ENCODE assay signal across 9 cellular contexts in genomic region chr22:29385748-29386147, GRCh38. TPM values are rescaled to one million over a fixed set of nuclear protein-coding genes. Genes with fewer than 3 reads are reported as not detected.
A peak's percentile ranks its signal among the peaks of the same experiment; 100 is the strongest.
DNase-seq lines count a peak whose midpoint lies in the region; ATAC-seq and TF ChIP-seq lines count a peak whose summit lies in the region.
"Had no signal": no experiment of that assay in that cellular context is flagged by ENCODE, and none has a peak within 500 bp of the region (broad histone marks: within the 10 kb centered on the region; RNA-seq: fewer than 3 reads in every experiment).

No MANE protein-coding gene starts in this region.

- H2AFZ ChIP-seq in OCI-LY3 (ENCODE audit: low read depth, low read length): no peak overlapping the region

- peak overlapping the region; percentile 70 for H3K4me2 ChIP-seq in OCI-LY3 (ENCODE audit: low read length)

- peaks cover 73% of the 10 kb centered on the region for H3K79me2 ChIP-seq in OCI-LY3 (ENCODE audit: low read length)

- TF ChIP-seq CTCF in heart right ventricle (IDR thresholded peaks at IDR 0.05) (no peak), OCI-LY3 (IDR thresholded peaks at IDR 0.05; ENCODE audit: low read depth, low read length) (no peak), upper lobe of left lung (IDR thresholded peaks at IDR 0.05) (no peak)

- peak overlapping the region; percentile 62 for H3K9ac ChIP-seq in OCI-LY3 (ENCODE audit: low read length)

- H3K27ac ChIP-seq in heart right ventricle: peak overlapping the region in 4 of 10 donors; percentile 42 to 96 (median 87)
- peak overlapping the region; percentile 93 for H3K27ac ChIP-seq in OCI-LY3 (ENCODE audit: low read length)
- peak overlapping the region; percentile 55 for H3K27ac ChIP-seq in right cardiac atrium (ENCODE audit: low read length)
- H3K27ac ChIP-seq in upper lobe of left lung: peak overlapping the region in 3 of 4 donors; percentile 40 to 51 (median 50)

- H4K20me1 ChIP-seq in OCI-LY3 (ENCODE audit: insufficient read depth, low read length): peaks cover 46% of the 10 kb centered on the region

- H3K4me3 ChIP-seq in heart right ventricle: no peak overlapping the region
- peak overlapping the region; percentile 87 for H3K4me3 ChIP-seq in OCI-LY3 (ENCODE audit: low read length)
- H3K4me3 ChIP-seq in right cardiac atrium (ENCODE audit: low read length): no peak overlapping the region
- no peak overlapping the region for H3K4me3 ChIP-seq in upper lobe of left lung

- DNase-seq in Right ventricle myocardium inferior (ENCODE audit: missing footprints) (no peak), heart right ventricle (no peak), right cardiac atrium (peak in 2 of 3 donors; percentile 67 to 71), upper lobe of left lung (peak in 1 of 2 donors; percentile 53), NCI-H2227 (lab: John Stamatoyannopoulos, UW; ENCODE audit: unreplicated experiment) (no peak), NCI-H69 (lab: John Stamatoyannopoulos, UW) (no peak)
- DNase-seq: SHP77 had no signal

- ATAC-seq in Right ventricle myocardium inferior: peak; percentile 14
- ATAC-seq in heart right ventricle: no peak
- ATAC-seq in right cardiac atrium: no peak
- peak in 1 of 2 donors; percentile 55 for ATAC-seq in upper lobe of left lung (ENCODE audit: low FRiP score in 2 of 2)
- ATAC-seq in HG02798 (IDR thresholded peaks at IDR 0.05; ENCODE audit: poor library complexity, unreplicated experiment): no peak

- H3K9me3 ChIP-seq in heart right ventricle (no peaks in the 10 kb centered on the region), OCI-LY3 (ENCODE audit: insufficient read depth, low read length) (no peaks in the 10 kb centered on the region), right cardiac atrium (ENCODE audit: control insufficient read depth, low read length) (no peaks in the 10 kb centered on the region), upper lobe of left lung (no peaks in the 10 kb centered on the region)

- WGBS in heart right ventricle, 2 donors: 51 to 61% methylated on average over 4 of the region's 4 CpGs
- WGBS in right cardiac atrium: 46% methylated on average over 4 of the region's 4 CpGs
- 20 to 22% methylated on average over 4 of the region's 4 CpGs for WGBS in upper lobe of left lung, 2 donors

- peaks cover 0 to 32% (median 0%) of the 10 kb centered on the region in 9 donors for H3K36me3 ChIP-seq in heart right ventricle
- peaks cover 26% of the 10 kb centered on the region for H3K36me3 ChIP-seq in OCI-LY3 (replicated peaks; ENCODE audit: low read depth, low read length)
- peaks cover 0 to 13% (median 1%) of the 10 kb centered on the region in 4 donors for H3K36me3 ChIP-seq in upper lobe of left lung

- H3K4me1 ChIP-seq in heart right ventricle (peaks cover 5 to 72% (median 27%) of the 10 kb centered on the region in 9 donors), OCI-LY3 (ENCODE audit: low read length) (peaks cover 41% of the 10 kb centered on the region), right cardiac atrium (ENCODE audit: control insufficient read depth, insufficient read depth, low read length) (peaks cover under 1% of the 10 kb centered on the region), upper lobe of left lung (peaks cover 30 to 68% (median 55%) of the 10 kb centered on the region in 4 donors)

- TF ChIP-seq POLR2A in upper lobe of left lung (IDR thresholded peaks at IDR 0.05): peak in 1 of 4 donors; percentile 55

- TF ChIP-seq EP300 in upper lobe of left lung (IDR thresholded peaks at IDR 0.05): no peak

- H3K27me3 ChIP-seq in heart right ventricle (no peaks in the 10 kb centered on the region), OCI-LY3 (ENCODE audit: low read depth, low read length) (no peaks in the 10 kb centered on the region), right cardiac atrium (ENCODE audit: control insufficient read depth, insufficient read depth) (no peaks in the 10 kb centered on the region), upper lobe of left lung (no peaks in the 10 kb centered on the region)

- intact Hi-C loops in Right ventricle myocardium inferior (cut with DNase I) (no loop called here), heart right ventricle (cut with DNase I) (no loop called here), right cardiac atrium (cut with DNase I) (no loop called here)

RNA-seq across cellular contexts. Expression of gene AP1B1, which starts 2.6 kb away (rescaled TPM):
- total RNA-seq in Right ventricle myocardium inferior (29.2 TPM), heart right ventricle (10 to 100 TPM; 25.8 to 51.5 (median 29.6) TPM), right cardiac atrium (10 to 100 TPM; 33.5 to 44.6 (median 40.3) TPM), upper lobe of left lung (100 to 1,000 TPM in 1 of 6 donors, 10 to 100 TPM in 5; 44.7 to 162 (median 80.7) TPM)
- polyA plus RNA-seq in heart right ventricle (10 to 100 TPM; 18.4 to 29.1 TPM), right cardiac atrium (21.7 TPM)

RNA-seq across cellular contexts. Expression of gene RFPL1, which starts 52.6 kb away (rescaled TPM):
- not detected for total RNA-seq in Right ventricle myocardium inferior
- total RNA-seq in heart right ventricle: not detected
- not detected for polyA plus RNA-seq in heart right ventricle
- total RNA-seq in right cardiac atrium: not detected
- not detected for polyA plus RNA-seq in right cardiac atrium
- total RNA-seq in upper lobe of left lung: not detected

Comparison
In these comparisons a context has a peak if more than half of its experiments do, and no peak if none do; other contexts are left out.
1. DNase-seq: peak in right cardiac atrium (2 of 3); none in Right ventricle myocardium inferior (single experiment), heart right ventricle (0 of 2), NCI-H2227 (single experiment) and NCI-H69 (single experiment).